Comparison of ENCODE assay signal across 17 cellular contexts in the genomic region with DNA sequence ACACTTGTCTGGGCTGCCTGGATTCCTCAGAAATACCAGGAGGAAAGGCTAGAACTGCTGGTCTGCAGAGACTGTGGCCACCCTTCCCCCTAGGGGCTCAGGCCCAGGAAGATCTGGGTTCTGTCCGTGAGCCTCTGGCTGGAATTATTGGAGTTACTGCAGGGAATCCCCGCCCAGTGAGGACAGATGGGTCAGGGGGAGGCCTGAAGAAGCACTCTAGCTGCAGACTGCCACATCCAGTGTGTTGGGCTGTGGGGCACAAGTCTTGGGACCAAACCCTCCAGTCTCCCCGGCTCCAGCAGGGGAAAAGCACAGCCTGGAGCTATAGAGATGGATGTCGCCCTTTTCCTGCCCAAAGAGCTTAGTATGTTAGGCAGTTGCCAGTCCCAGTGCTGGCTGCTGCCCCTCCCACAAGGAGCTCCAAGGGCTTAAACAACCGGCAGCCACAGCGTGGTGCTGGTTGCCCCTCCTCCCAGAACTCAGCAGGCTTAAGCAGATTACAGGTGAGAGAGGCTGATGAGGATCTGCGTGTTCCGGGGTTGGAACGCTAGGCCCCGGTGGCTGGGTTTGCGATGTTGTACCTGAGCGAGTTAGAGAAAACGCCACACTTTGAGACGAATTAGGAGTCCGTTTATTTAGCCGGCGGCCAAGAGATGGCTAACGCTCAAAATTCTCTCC.
"Had no signal": no experiment of that assay in that cellular context is flagged by ENCODE, and none has a peak within 500 bp of the region (broad histone marks: within the 10 kb centered on the region; RNA-seq: fewer than 3 reads in every experiment).

No MANE protein-coding gene starts in this region.

- H3K4me1 Mint-ChIP-seq: natural killer cell, T-helper 17 cell had no signal

- H3K4me1 ChIP-seq: esophagus muscularis mucosa, lower lobe of right lung had no signal

- H3K27me3 Mint-ChIP-seq: T-helper 17 cell had no signal

- DNase-seq: activated CD4-positive, alpha-beta T cell treated with anti-CD3 and anti-CD28 coated beads, Interleukin-2, amount 50 U/mL, for 4 hours; activated CD4-positive, CD25-positive, alpha-beta regulatory T cell; activated effector memory CD4-positive, alpha-beta T cell treated with anti-CD3 and anti-CD28 coated beads, Interleukin-2, amount 50 U/mL, for 16 hours; activated T-cell treated with anti-CD3 and anti-CD28 coated beads, Interleukin-2, amount 50 U/mL, for 1 hour; amniotic stem cell; dorsolateral prefrontal cortex; foreskin fibroblast; glutamatergic neuron; lower lobe of right lung; mucosa of descending colon; natural killer cell; stimulated activated CD4-positive, alpha-beta T cell treated with anti-CD3 and anti-CD28 coated beads, Interleukin-12 subunit alpha, Interleukin-12 subunit beta, amount 100 ng/mL, for 4 hours; stimulated activated naive CD4-positive, alpha-beta T cell treated with Interleukin-2 at 50 U/mL for 16 hours; T-helper 17 cell had no signal

- H3K9me3 ChIP-seq: lower lobe of right lung, mucosa of descending colon had no signal

- H3K27me3 ChIP-seq: dorsolateral prefrontal cortex, esophagus muscularis mucosa had no signal

- ATAC-seq: activated naive CD4-positive, alpha-beta T cell treated with anti-CD3 and anti-CD28 coated beads, Interleukin-2, amount 50 U/mL, for 72 hours; lower lobe of right lung; mucosa of descending colon; natural killer cell; T-helper 17 cell had no signal

- H3K36me3 Mint-ChIP-seq: natural killer cell, type B pancreatic cell had no signal

- H3K27ac ChIP-seq: dorsolateral prefrontal cortex, esophagus muscularis mucosa, lower lobe of right lung had no signal

- H3K9me3 Mint-ChIP-seq: type B pancreatic cell had no signal

- H3K4me3 ChIP-seq: dorsolateral prefrontal cortex, esophagus muscularis mucosa, lower lobe of right lung, mucosa of descending colon had no signal

- H3K27ac Mint-ChIP-seq: activated naive CD4-positive, alpha-beta T cell treated with anti-CD3 and anti-CD28 coated beads, Interleukin-2, amount 50 U/mL, for 72 hours; natural killer cell; T-helper 17 cell; type B pancreatic cell had no signal

- H3K36me3 ChIP-seq: esophagus muscularis mucosa, lower lobe of right lung had no signal

- H3K4me3 Mint-ChIP-seq: natural killer cell, T-helper 17 cell, type B pancreatic cell had no signal
